Comparison of ENCODE assay signal across 8 cellular contexts in genomic region chr12:6699259-6699988, GRCh38. TPM values are rescaled to one million over a fixed set of nuclear protein-coding genes. Genes with fewer than 3 reads are reported as not detected.
A peak's percentile ranks its signal among the peaks of the same experiment; 100 is the strongest.
DNase-seq lines count a peak whose midpoint lies in the region; ATAC-seq and TF ChIP-seq lines count a peak whose summit lies in the region.

No MANE protein-coding gene starts in this region.

- H3K27me3 ChIP-seq in A673 (replicated peaks; ENCODE audit: insufficient read depth, low read depth, low read length, poor library complexity) (peaks cover 27% of the 10 kb centered on the region), H7 (ENCODE audit: control insufficient read depth, insufficient read depth, low read length) (peaks cover 28% of the 10 kb centered on the region), PC-3 (ENCODE audit: low read length) (peaks cover 33% of the 10 kb centered on the region)

- H2AFZ ChIP-seq in PC-3 (ENCODE audit: low read length), result no peak overlapping the region

- H3K36me3 ChIP-seq in A673 (ENCODE audit: insufficient read depth, low read length, poor library complexity, severe bottlenecking) (no peaks in the 10 kb centered on the region), H7 (replicated peaks; ENCODE audit: control insufficient read depth, insufficient read depth, low read length) (no peaks in the 10 kb centered on the region; the same call in 1 of the 2 replicates), PC-3 (ENCODE audit: low read depth, low read length) (no peaks in the 10 kb centered on the region)

- no peak overlapping the region for H3K27ac Mint-ChIP-seq in central memory CD8-positive, alpha-beta T cell (ENCODE audit: low read depth)
- peak overlapping the region in 5 of 6 donors; percentile 38 to 88 (median 82) for H3K27ac Mint-ChIP-seq in naive B cell

- ATAC-seq in central memory CD8-positive, alpha-beta T cell (replicated peaks; ENCODE audit: extremely low read depth, poor library complexity, severe bottlenecking), result no peak
- ATAC-seq in naive B cell (ENCODE audit: low read depth in 2 of 2), result no peak
- no peak for ATAC-seq in GM18519 (IDR thresholded peaks at IDR 0.05; ENCODE audit: low FRiP score, unreplicated experiment)
- no peak for ATAC-seq in PC-3

- no peak overlapping the region for H3K4me2 ChIP-seq in PC-3 (ENCODE audit: low read length)

- H3K4me3 ChIP-seq in A673 (ENCODE audit: low read depth, low read length, poor library complexity, severe bottlenecking) (peak overlapping the region; percentile 66), H7 (ENCODE audit: insufficient read depth, low read depth, low read length) (peak overlapping the region; percentile 86), PC-3 (ENCODE audit: low read length) (no peak overlapping the region)

- H3K27me3 Mint-ChIP-seq in central memory CD8-positive, alpha-beta T cell, result peaks cover 59% of the 10 kb centered on the region
- H3K27me3 Mint-ChIP-seq in naive B cell, result peaks cover 24 to 36% (median 33%) of the 10 kb centered on the region in 3 donors

- no peaks in the 10 kb centered on the region for H3K79me2 ChIP-seq in PC-3 (ENCODE audit: low read length)

- H4K20me1 ChIP-seq in PC-3 (ENCODE audit: low read length), result no peaks in the 10 kb centered on the region

- no peaks in the 10 kb centered on the region for H3K9me3 ChIP-seq in A673 (ENCODE audit: low read depth, low read length, poor library complexity, severe bottlenecking)
- no peaks in the 10 kb centered on the region for H3K9me3 ChIP-seq in PC-3 (ENCODE audit: low read length)

- POLR2A ChIA-PET in A673 (lab: Charles Lee; ENCODE audit: low non-redundant PET) (interaction anchor here (0.6 kb wide), 1 partner anchor 10 kb away, joined by 8 read pairs; the partner anchor contains the start of gene ZNF384), PC-3 (lab: Charles Lee; ENCODE audit: unreplicated experiment) (no interaction called here)

- H3K36me3 Mint-ChIP-seq in central memory CD8-positive, alpha-beta T cell (ENCODE audit: insufficient read depth), result peaks cover 4% of the 10 kb centered on the region
- peaks cover 0 to 16% of the 10 kb centered on the region in 2 donors for H3K36me3 Mint-ChIP-seq in naive B cell

- H3F3A ChIP-seq in PC-3 (ENCODE audit: low read length, unreplicated experiment), result no peaks in the 10 kb centered on the region

- intact Hi-C loops in A673 (cut with micrococcal nuclease; ENCODE audit: unreplicated experiment), result loop anchor here (5.0 kb wide), 1 partner anchor 147 kb away; no protein-coding TSS in a partner anchor
- intact Hi-C loops in PC-3 (cut with micrococcal nuclease), result loop anchor here (5.0 kb wide), 1 partner anchor 82 kb away; no protein-coding TSS in a partner anchor

- H3K4me1 ChIP-seq in A673 (ENCODE audit: insufficient read depth, low read length, poor library complexity, severe bottlenecking), result peaks cover 7% of the 10 kb centered on the region
- H3K4me1 ChIP-seq in PC-3 (ENCODE audit: insufficient read depth, low read length), result no peaks in the 10 kb centered on the region

- H3K9me2 ChIP-seq in PC-3 (replicated peaks; ENCODE audit: low read length), result no peaks in the 10 kb centered on the region

- BruUV-seq in A673 (replicated peaks; lab: Mats Ljungman, UMichigan) (no TSS peak), PC-3 (replicated peaks; lab: Mats Ljungman, UMichigan) (no TSS peak)

- H3K27ac ChIP-seq in A673 (ENCODE audit: low read depth, low read length, poor library complexity, severe bottlenecking), result no peak overlapping the region
- no peak overlapping the region for H3K27ac ChIP-seq in PC-3 (ENCODE audit: low read length)

- no peak overlapping the region for H3K9ac ChIP-seq in PC-3 (ENCODE audit: low read length)

- peak overlapping the region; percentile 59 for H3K4me3 Mint-ChIP-seq in central memory CD8-positive, alpha-beta T cell
- peak overlapping the region; percentile 62 to 88 (median 80) for H3K4me3 Mint-ChIP-seq in naive B cell

- CTCF ChIA-PET in A673 (lab: Charles Lee) (interaction anchor here (0.6 kb wide), 1 partner anchor 38 kb away, joined by 3 read pairs; no protein-coding TSS in a partner anchor), PC-3 (lab: Charles Lee) (no interaction called here)

- peaks cover 8% of the 10 kb centered on the region for H3K4me1 Mint-ChIP-seq in central memory CD8-positive, alpha-beta T cell
- peaks cover 63 to 67% (median 63%) of the 10 kb centered on the region in 3 donors for H3K4me1 Mint-ChIP-seq in naive B cell

- no peaks in the 10 kb centered on the region for H3K9me3 Mint-ChIP-seq in central memory CD8-positive, alpha-beta T cell
- H3K9me3 Mint-ChIP-seq in naive B cell, result no peaks in the 10 kb centered on the region

- TF ChIP-seq CTCF in A673 (conservative IDR thresholded peaks at IDR 0.05; ENCODE audit: low read depth, low read length) (no peak), PC-3 (conservative IDR thresholded peaks at IDR 0.05; ENCODE audit: low read depth, low read length) (no peak)

- no peak for DNase-seq in A673 (ENCODE audit: low spot score)
- peak; percentile 57 for DNase-seq in H7
- no peak for DNase-seq in central memory CD8-positive, alpha-beta T cell (ENCODE audit: low spot score in 2 of 2)
- DNase-seq in naive B cell, result no peak
- DNase-seq in NCI-H345 treated with DMSO at 0.1 percent for 48 hours (lab: John Stamatoyannopoulos, UW; ENCODE audit: unreplicated experiment), result no peak
- no peak for DNase-seq in medulla oblongata (ENCODE audit: extremely low spot score)
- DNase-seq in PC-3, result no peak

RNA-seq across cellular contexts. Expression of gene PIANP, which starts 1.2 kb away (rescaled TPM):
- total RNA-seq in A673 (2021) (0.80 and 1.7 TPM in 2 replicates), PC-3 (2014; rRNA removed) (not detected in 2 replicates)
- total RNA-seq in H7 (2014; rRNA removed; shearing (Covaris generic)), result 0.42 and 1.4 TPM in 2 replicates
- not detected for polyA plus RNA-seq in naive B cell (ENCODE audit: low read depth in 6 of 6)

RNA-seq across cellular contexts. Expression of gene ZNF384, which starts 10.2 kb away (rescaled TPM):
- 88.8 and 92.5 TPM in 2 replicates for total RNA-seq in A673 (2021)
- 34.4 and 40.3 TPM in 2 replicates for total RNA-seq in H7 (2014; rRNA removed; shearing (Covaris generic))
- polyA plus RNA-seq in naive B cell (ENCODE audit: low read depth in 6 of 6), result 10 to 100 TPM; 13.5 to 39.7 (median 23.2) TPM
- total RNA-seq in PC-3 (2014; rRNA removed), result 19.6 and 22.3 TPM in 2 replicates

RNA-seq across cellular contexts. Expression of gene COPS7A, which starts 24.4 kb away (rescaled TPM):
- total RNA-seq in A673 (2021) (67.2 and 67.7 TPM in 2 replicates), PC-3 (2014; rRNA removed) (82.3 and 86.9 TPM in 2 replicates)
- total RNA-seq in H7 (2014; rRNA removed; shearing (Covaris generic)), result 72.1 and 77.6 TPM in 2 replicates
- 10 to 100 TPM; 26.4 to 43.9 (median 34.4) TPM for polyA plus RNA-seq in naive B cell (ENCODE audit: low read depth in 6 of 6)

RNA-seq across cellular contexts. Expression of gene ING4, which starts 36.5 kb away (rescaled TPM):
- total RNA-seq in A673 (2021) (21.4 and 25.5 TPM in 2 replicates), PC-3 (2014; rRNA removed) (17.0 and 23.8 TPM in 2 replicates)
- total RNA-seq in H7 (2014; rRNA removed; shearing (Covaris generic)), result 26.9 and 31.2 TPM in 2 replicates
- 100 to 1,000 TPM in 4 of 6 donors, 10 to 100 TPM in 2; 93.5 to 139 (median 112) TPM for polyA plus RNA-seq in naive B cell (ENCODE audit: low read depth in 6 of 6)

RNA-seq across cellular contexts. Expression of gene ACRBP, which starts 52.2 kb away (rescaled TPM):
- 3.0 and 3.6 TPM in 2 replicates for total RNA-seq in A673 (2021)
- total RNA-seq in H7 (2014; rRNA removed; shearing (Covaris generic)), result 0.80 and 3.6 TPM in 2 replicates
- 10 to 100 TPM in 1 of 6 donors, 1 to 10 TPM in 5; 3.8 to 11.0 (median 8.9) TPM for polyA plus RNA-seq in naive B cell (ENCODE audit: low read depth in 6 of 6)
- total RNA-seq in PC-3 (2014; rRNA removed), result 0.77 TPM in 1 of 2 replicates, not detected in the other
